Comparison of ENCODE assay signal across 1 cellular context in the genomic region with DNA sequence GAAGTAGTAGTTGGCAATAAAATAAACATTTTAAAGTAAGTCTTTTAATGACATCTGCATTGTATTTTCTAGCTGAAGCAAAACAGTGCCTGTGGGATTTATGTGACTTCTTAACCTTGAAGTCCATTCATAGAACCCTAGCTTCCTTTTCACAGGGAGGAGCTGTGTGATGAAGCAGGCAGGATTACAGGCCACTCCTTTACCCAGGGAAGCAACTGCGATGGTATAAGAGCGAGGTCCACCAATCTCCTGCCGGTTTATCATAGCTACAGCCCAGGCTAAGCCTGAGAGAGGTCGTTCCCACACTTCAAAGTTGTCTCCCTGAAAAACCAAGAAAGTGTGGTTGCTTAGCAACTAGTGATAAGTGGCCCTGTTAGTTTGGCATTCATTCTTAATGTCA.
TF ChIP-seq lines count a peak whose summit lies in the region.

No MANE protein-coding gene starts in this region.

TF ChIP-seq in HEK293, 187 proteins besides CTCF, POLR2A, EP300 and RAD21:
- TF ChIP-seq IKZF3 (tag by site-specific recombination; IDR thresholded peaks at IDR 0.05), result 0 out of 2 replicates have a peak, but pooled peaks have one; percentile 13
- TF ChIP-seq ZBTB21 (tag by site-specific recombination; IDR thresholded peaks at IDR 0.05), result no peak
- no peak for TF ChIP-seq GLIS1 (tag by site-specific recombination; IDR thresholded peaks at IDR 0.05)
- TF ChIP-seq, protein P1, sequence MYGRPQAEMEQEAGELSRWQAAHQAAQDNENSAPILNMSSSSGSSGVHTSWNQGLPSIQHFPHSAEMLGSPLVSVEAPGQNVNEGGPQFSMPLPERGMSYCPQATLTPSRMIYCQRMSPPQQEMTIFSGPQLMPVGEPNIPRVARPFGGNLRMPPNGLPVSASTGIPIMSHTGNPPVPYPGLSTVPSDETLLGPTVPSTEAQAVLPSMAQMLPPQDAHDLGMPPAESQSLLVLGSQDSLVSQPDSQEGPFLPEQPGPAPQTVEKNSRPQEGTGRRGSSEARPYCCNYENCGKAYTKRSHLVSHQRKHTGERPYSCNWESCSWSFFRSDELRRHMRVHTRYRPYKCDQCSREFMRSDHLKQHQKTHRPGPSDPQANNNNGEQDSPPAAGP (tag by site-specific recombination; IDR thresholded peaks at IDR 0.05), result 0 out of 2 replicates have a peak, but pooled peaks have one; percentile 36
- peak; percentile 44; the same call in 1 of the 2 replicates for TF ChIP-seq ZNF335 (tag by site-specific recombination; conservative IDR thresholded peaks at IDR 0.05)
- TF ChIP-seq ZNF544 (tag by site-specific recombination; IDR thresholded peaks at IDR 0.05), result no peak
- TF ChIP-seq ZNF792 (tag by site-specific recombination; IDR thresholded peaks at IDR 0.05), result no peak
- TF ChIP-seq ZNF530 (tag by site-specific recombination; IDR thresholded peaks at IDR 0.05; ENCODE audit: low read depth), result no peak
- TF ChIP-seq ZNF473 (tag by site-specific recombination; IDR thresholded peaks at IDR 0.05), result no peak
- TF ChIP-seq ZSCAN30 (tag by site-specific recombination; IDR thresholded peaks at IDR 0.05), result no peak
- TF ChIP-seq PRDM6 (tag by site-specific recombination; IDR thresholded peaks at IDR 0.05), result peak; percentile 73
- TF ChIP-seq OSR2 (tag by site-specific recombination; IDR thresholded peaks at IDR 0.05), result peak; percentile 83
- TF ChIP-seq ZBTB8A (tag by site-specific recombination; IDR thresholded peaks at IDR 0.05), result no peak
- 0 out of 2 replicates have a peak, but pooled peaks have one; percentile 20 for TF ChIP-seq ZNF596 (tag by site-specific recombination; IDR thresholded peaks at IDR 0.05)
- TF ChIP-seq ZNF529 (tag by site-specific recombination; IDR thresholded peaks at IDR 0.05; ENCODE audit: insufficient replicate concordance), result no peak
